In genomic region chr1:94318505-94319030, GRCh38 we compare ENCODE assay signal across 22 cellular contexts.
DNase-seq lines count a peak whose midpoint lies in the region; ATAC-seq, FAIRE-seq and TF ChIP-seq lines count a peak whose summit lies in the region.
"Had no signal": no experiment of that assay in that cellular context is flagged by ENCODE, and none has a peak within 500 bp of the region (broad histone marks: within the 10 kb centered on the region; RNA-seq: fewer than 3 reads in every experiment).

No MANE protein-coding gene starts in this region.

- WGBS in HepG2 (ENCODE audit: low lambda C conversion rate): 87% methylated on average over 6 of the region's 6 CpGs
- 87% methylated on average over 5 of the region's 6 CpGs for WGBS in right lobe of liver (ENCODE audit: insufficient coverage, low coverage, low lambda C conversion rate, missing lambda C conversion rate)
- WGBS in H1 (ENCODE audit: extremely low coverage in 1 of 2, insufficient coverage in 1 of 2, insufficient read length in 1 of 2, insufficient replicate concordance in 2 of 2, low coverage in 1 of 2, low lambda C conversion rate in 2 of 2, missing lambda C conversion rate in 1 of 2), 2 experiments: 99% methylated on average over 6 of the region's 6 CpGs; no CpG with 5 or more reads in 1 of the 2 experiments
- 97% methylated on average over 6 of the region's 6 CpGs for WGBS in mesenchymal stem cell

- TF ChIP-seq POLR2A in HepG2 (IDR thresholded peaks at IDR 0.05; ENCODE audit: insufficient read depth in 1 of 2, low read depth in 2 of 2, low read length in 2 of 2): no peak
- TF ChIP-seq POLR2A in right lobe of liver (IDR thresholded peaks at IDR 0.05): no peak
- TF ChIP-seq POLR2A in H1 (IDR thresholded peaks at IDR 0.05; ENCODE audit: control extremely low read depth in 1 of 2, low read depth in 2 of 2, low read length in 2 of 2): no peak
- TF ChIP-seq POLR2A in breast epithelium (IDR thresholded peaks at IDR 0.05): no peak

- CTCF ChIA-PET in HepG2 (lab: Yijun Ruan, JAX; ENCODE audit: low intra/inter-chr PET ratio, low total read pairs): no interaction called here
- CTCF ChIA-PET in H1 (lab: Charles Lee; ENCODE audit: partially characterized antibody): interaction anchor here (0.9 to 3.7 kb wide), 7 partner anchors 9 to 279 kb away, joined by 3 to 18 read pairs (median 4); no protein-coding TSS in a partner anchor

- H3K18ac ChIP-seq in H1 (ENCODE audit: extremely low read depth, low read length) (no peak overlapping the region), mesenchymal stem cell (ENCODE audit: low read depth in 1 of 2, low read length in 2 of 2) (no peak overlapping the region)

- DNase-seq in HepG2 (ENCODE audit: low spot score) (no peak), right lobe of liver (no peak), H1 (ENCODE audit: low read depth in 1 of 2, low spot score in 2 of 2) (no peak), mesenchymal stem cell (no peak), SIG-M5 treated with dmso at 0.1 percent for 504 hours (lab: John Stamatoyannopoulos, UW; ENCODE audit: unreplicated experiment) (no peak), breast epithelium (ENCODE audit: low spot score in 2 of 2) (no peak)
- DNase-seq: BE2C, DMS79 treated with DMSO at 0.1 percent for 48 hours, GM23248, NCI-H1105, NCI-H146, NCI-H2029 treated with DMSO at 0.1 percent for 48 hours, NCI-H2171, NCI-H345, NCI-H524, NCI-H82, SHP77, SW 1271 had no signal

- H3K36me3 ChIP-seq in HepG2 (replicated peaks in 1 of 2; ENCODE audit: control insufficient read depth in 1 of 2, insufficient read depth in 2 of 2, low read length in 2 of 2) (no peaks in the 10 kb centered on the region), right lobe of liver (no peaks in the 10 kb centered on the region), H1 (ENCODE audit: control insufficient read depth in 2 of 4, insufficient read depth in 4 of 4, low read length in 3 of 4) (no peaks in the 10 kb centered on the region), mesenchymal stem cell (ENCODE audit: control insufficient read depth in 1 of 2, insufficient read depth in 2 of 2, low read depth in 1 of 2, low read length in 2 of 2) (no peaks in the 10 kb centered on the region), breast epithelium (no peaks in the 10 kb centered on the region)
- H3K36me3 ChIP-seq: BE2C had no signal

- FAIRE-seq in HepG2 (lab: Jason Lieb, UNC) (no peak), H1 (lab: Jason Lieb, UNC) (no peak)
- FAIRE-seq: GM12878, HTR-8/SVneo had no signal

- H2BK15ac ChIP-seq in H1 (ENCODE audit: low read length) (no peak overlapping the region), mesenchymal stem cell (ENCODE audit: low read depth, poor library complexity, severe bottlenecking) (no peak overlapping the region)

- H3K79me1 ChIP-seq in H1 (ENCODE audit: low read depth, low read length): no peaks in the 10 kb centered on the region
- peaks cover 5% of the 10 kb centered on the region for H3K79me1 ChIP-seq in mesenchymal stem cell (replicated peaks; ENCODE audit: low read length, poor library complexity, severe bottlenecking)

- no TSS peak for BruUV-seq in HepG2 (replicated peaks; lab: Mats Ljungman, UMichigan)

- 0 out of 2 replicates have a peak overlapping the region, but pooled peaks have one; percentile 38 for H2BK20ac ChIP-seq in H1 (ENCODE audit: low read length)

- intact Hi-C loops in HepG2 (cut with micrococcal nuclease; ENCODE audit: unreplicated experiment): loop anchor here (5.0 kb wide), 1 partner anchor 71 kb away; no protein-coding TSS in a partner anchor
- intact Hi-C loops in right lobe of liver (cut with DNase I): no loop called here
- intact Hi-C loops in breast epithelium (cut with DNase I; ENCODE audit: low total_unique reads): no loop called here

- no peaks in the 10 kb centered on the region for H3K23me2 ChIP-seq in H1 (ENCODE audit: low read depth, low read length)

- H3K9ac ChIP-seq in HepG2 (ENCODE audit: insufficient read depth, low read depth, low read length): no peak overlapping the region
- H3K9ac ChIP-seq in H1 (replicated peaks in 1 of 4; ENCODE audit: extremely low read depth in 1 of 4, low read depth in 3 of 4, low read length in 3 of 4): no peak overlapping the region
- no peak overlapping the region for H3K9ac ChIP-seq in mesenchymal stem cell (ENCODE audit: low read length)
- H3K9ac ChIP-seq: GM23248 had no signal

- H4K20me1 ChIP-seq in HepG2 (ENCODE audit: insufficient read depth, low read length) (no peaks in the 10 kb centered on the region), H1 (replicated peaks in 1 of 2; ENCODE audit: control insufficient read depth in 1 of 2, insufficient read depth in 2 of 2, low read length in 2 of 2) (no peaks in the 10 kb centered on the region)

- TF ChIP-seq CTCF in HepG2 (CRISPR knock-in tag; IDR thresholded peaks at IDR 0.05): no peak
- no peak for TF ChIP-seq CTCF in right lobe of liver (IDR thresholded peaks at IDR 0.05)
- no peak for TF ChIP-seq CTCF in H1 (IDR thresholded peaks at IDR 0.05; ENCODE audit: control extremely low read depth in 1 of 3, insufficient read depth in 1 of 3, low read depth in 1 of 3, low read length in 3 of 3)
- no peak for TF ChIP-seq CTCF in breast epithelium (IDR thresholded peaks at IDR 0.05)

- no peak for TF ChIP-seq EP300 in HepG2 (IDR thresholded peaks at IDR 0.05; ENCODE audit: low read depth in 2 of 2, low read length in 2 of 2)
- TF ChIP-seq EP300 in HepG2 (CRISPR knock-in tag; IDR thresholded peaks at IDR 0.05; ENCODE audit: borderline replicate concordance): no peak
- TF ChIP-seq EP300 in H1 (IDR thresholded peaks at IDR 0.05; ENCODE audit: borderline replicate concordance in 1 of 2, low read depth in 2 of 2, low read length in 2 of 2): no peak

- H3K23ac ChIP-seq in H1 (ENCODE audit: insufficient read length): no peak overlapping the region
- H3K23ac ChIP-seq in mesenchymal stem cell (ENCODE audit: low read length in 2 of 2): no peak overlapping the region

- H3K27ac ChIP-seq in HepG2 (ENCODE audit: extremely low read length, insufficient read depth, low read length) (no peak overlapping the region), right lobe of liver (no peak overlapping the region), H1 (ENCODE audit: low read depth, low read length) (no peak overlapping the region), mesenchymal stem cell (ENCODE audit: low read length, poor library complexity, severe bottlenecking) (peak overlapping the region; percentile 100), breast epithelium (no peak overlapping the region)
- H3K27ac ChIP-seq: GM23248, SK-N-MC had no signal

- peaks cover 81% of the 10 kb centered on the region for H3K4me1 ChIP-seq in HepG2 (ENCODE audit: insufficient read depth, low read length)
- H3K4me1 ChIP-seq in right lobe of liver: peaks cover 0 to 35% (median 17%) of the 10 kb centered on the region in 4 donors
- peaks cover 0 to 3% (median 2%) of the 10 kb centered on the region in 4 experiments; a peak in 4 of 7 replicates for H3K4me1 ChIP-seq in H1 (replicated peaks in 1 of 4; ENCODE audit: control insufficient read depth in 3 of 4, insufficient read depth in 4 of 4, low read length in 3 of 4)
- peaks cover 18% of the 10 kb centered on the region for H3K4me1 ChIP-seq in mesenchymal stem cell (ENCODE audit: control insufficient read depth, insufficient read depth, low read depth, low read length)
- no peaks in the 10 kb centered on the region for H3K4me1 ChIP-seq in breast epithelium
- H3K4me1 ChIP-seq: BE2C had no signal

- POLR2A ChIA-PET in HepG2 (lab: Yijun Ruan, JAX): interaction anchor here (1.6 to 1.8 kb wide), 3 partner anchors 250 to 285 kb away, joined by 4 to 6 read pairs (median 4); no protein-coding TSS in a partner anchor
- POLR2A ChIA-PET in H1 (lab: Charles Lee; ENCODE audit: partially characterized antibody): no interaction called here

- no peak overlapping the region for H3K4me3 ChIP-seq in HepG2 (replicated peaks in 1 of 3; ENCODE audit: insufficient read depth in 1 of 3, low read depth in 2 of 3, low read length in 3 of 3)
- no peak overlapping the region for H3K4me3 ChIP-seq in right lobe of liver
- H3K4me3 ChIP-seq in H1 (ENCODE audit: extremely low read depth in 1 of 4, insufficient read depth in 2 of 4, low read depth in 3 of 4, low read length in 4 of 4): no peak overlapping the region
- no peak overlapping the region for H3K4me3 ChIP-seq in mesenchymal stem cell (ENCODE audit: insufficient read depth in 1 of 2, low read depth in 1 of 2, low read length in 2 of 2)
- H3K4me3 ChIP-seq in breast epithelium: no peak overlapping the region
- H3K4me3 ChIP-seq: GM12878, GM23248, SK-N-MC had no signal

- H2BK120ac ChIP-seq in H1 (replicated peaks; ENCODE audit: low read depth, low read length) (no peak overlapping the region), mesenchymal stem cell (ENCODE audit: low read depth, low read length) (no peak overlapping the region)

- H3K9me3 ChIP-seq in HepG2 (ENCODE audit: low read length) (no peaks in the 10 kb centered on the region), right lobe of liver (no peaks in the 10 kb centered on the region), H1 (ENCODE audit: insufficient read depth in 2 of 2, low read depth in 1 of 2, low read length in 1 of 2) (no peaks in the 10 kb centered on the region), mesenchymal stem cell (ENCODE audit: control insufficient read depth, low read length) (no peaks in the 10 kb centered on the region), breast epithelium (no peaks in the 10 kb centered on the region)
- H3K9me3 ChIP-seq: BE2C had no signal

- H3K79me2 ChIP-seq in HepG2 (ENCODE audit: insufficient read depth, low read length) (no peaks in the 10 kb centered on the region), H1 (ENCODE audit: control insufficient read depth in 1 of 2, insufficient read depth in 2 of 2, low read length in 2 of 2) (no peaks in the 10 kb centered on the region)

- H2BK5ac ChIP-seq in H1 (ENCODE audit: low read depth, low read length) (no peak overlapping the region), mesenchymal stem cell (ENCODE audit: low read depth, low read length, poor library complexity, severe bottlenecking) (no peak overlapping the region)

- H3K56ac ChIP-seq in H1 (replicated peaks; ENCODE audit: insufficient read length, low read depth, low read length): no peak overlapping the region

- no peak overlapping the region for H4K8ac ChIP-seq in H1 (ENCODE audit: extremely low read depth, insufficient read depth, low read length)
- no peak overlapping the region for H4K8ac ChIP-seq in mesenchymal stem cell (ENCODE audit: low read length)

- no peak overlapping the region for H2AFZ ChIP-seq in HepG2 (ENCODE audit: low read length)
- H2AFZ ChIP-seq in H1 (ENCODE audit: low read length): no peak overlapping the region
- H2AFZ ChIP-seq in mesenchymal stem cell (ENCODE audit: low read depth, low read length): no peak overlapping the region
- H2AFZ ChIP-seq: GM23248 had no signal

- H3K27me3 ChIP-seq in HepG2 (ENCODE audit: control insufficient read depth in 1 of 2, insufficient read depth in 2 of 2, low read length in 2 of 2): no peaks in the 10 kb centered on the region
- H3K27me3 ChIP-seq in right lobe of liver: no peaks in the 10 kb centered on the region
- H3K27me3 ChIP-seq in H1 (replicated peaks in 1 of 4; ENCODE audit: control insufficient read depth in 3 of 4, extremely low read depth in 1 of 4, insufficient read depth in 3 of 4, low read length in 3 of 4): no peaks in the 10 kb centered on the region; a peak in 1 of 7 replicates
- no peaks in the 10 kb centered on the region for H3K27me3 ChIP-seq in mesenchymal stem cell (ENCODE audit: control insufficient read depth in 1 of 2, insufficient read depth in 1 of 2, low read length in 2 of 2)
- no peaks in the 10 kb centered on the region for H3K27me3 ChIP-seq in breast epithelium
- H3K27me3 ChIP-seq: BE2C had no signal

- H2BK12ac ChIP-seq in H1 (ENCODE audit: low read depth, low read length) (peak overlapping the region; percentile 86; the same call in 1 of the 2 replicates), mesenchymal stem cell (ENCODE audit: low read length in 2 of 2) (no peak overlapping the region)

- ATAC-seq in HepG2: no peak
- ATAC-seq in right lobe of liver: no peak
- ATAC-seq in HG03097 (IDR thresholded peaks at IDR 0.05; ENCODE audit: low FRiP score, unreplicated experiment): no peak
- ATAC-seq: GM12878 had no signal

- TF ChIP-seq RAD21 in HepG2 (CRISPR knock-in tag; IDR thresholded peaks at IDR 0.05) (no peak), H1 (IDR thresholded peaks at IDR 0.05 in 1 of 2, conservative IDR thresholded peaks at IDR 0.05 in 1 of 2; ENCODE audit: low read depth in 2 of 2, low read length in 2 of 2) (no peak)

- H3K4me2 ChIP-seq in HepG2 (ENCODE audit: low read depth, low read length) (peak overlapping the region; percentile 37; the same call in 1 of the 2 replicates), H1 (ENCODE audit: insufficient read depth in 1 of 2, low read depth in 2 of 2, low read length in 2 of 2) (no peak overlapping the region), mesenchymal stem cell (ENCODE audit: low read length, poor library complexity, severe bottlenecking) (no peak overlapping the region)

- H3K14ac ChIP-seq in H1 (ENCODE audit: insufficient read length) (no peak overlapping the region), mesenchymal stem cell (ENCODE audit: low read length in 2 of 2) (no peak overlapping the region)

- in situ Hi-C loops in HepG2 (cut with HindIII; ENCODE audit: extremely low pct_ligation_motif_present, low pct_unique_long_range_greater_than_20kb): no loop called here

- no peak overlapping the region for H4K5ac ChIP-seq in H1 (ENCODE audit: insufficient read length, low read depth, low read length)

- no peak overlapping the region for H2AK5ac ChIP-seq in H1 (ENCODE audit: low read depth, low read length)
- peak overlapping the region; percentile 77 for H2AK5ac ChIP-seq in mesenchymal stem cell (ENCODE audit: low read length, severe bottlenecking)

- H4K91ac ChIP-seq in H1 (replicated peaks; ENCODE audit: insufficient read length, low read length) (no peak overlapping the region), mesenchymal stem cell (ENCODE audit: low read length) (no peak overlapping the region)

- H3K4ac ChIP-seq in H1 (replicated peaks; ENCODE audit: insufficient read length, low read depth, low read length) (no peak overlapping the region), mesenchymal stem cell (ENCODE audit: low read depth in 1 of 2, low read length in 2 of 2) (no peak overlapping the region)
